In the genomic region with DNA sequence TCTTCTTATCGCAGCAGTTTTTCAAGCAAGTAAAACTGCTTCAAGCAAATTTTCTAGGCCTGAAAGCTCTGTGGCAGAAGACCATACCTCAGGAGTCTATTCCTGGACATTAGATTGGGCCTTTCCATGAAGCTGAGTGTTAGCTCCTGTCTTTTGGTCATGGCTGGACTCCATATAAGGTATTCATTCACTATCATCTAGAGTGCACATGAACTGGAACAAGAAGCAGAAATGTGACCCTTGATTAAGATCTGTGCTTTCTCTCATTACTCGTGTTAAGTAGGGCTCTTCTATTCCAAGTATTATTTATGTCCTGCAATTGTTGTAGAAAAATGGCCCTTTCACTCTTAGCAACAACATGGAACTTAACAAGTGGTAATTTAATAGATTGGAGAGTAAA, we compare ENCODE assay signal across 2 cellular contexts.
A peak's percentile ranks its signal among the peaks of the same experiment; 100 is the strongest.
TF ChIP-seq lines count a peak whose summit lies in the region.

No MANE protein-coding gene starts in this region.

TF ChIP-seq in GM23338, 12 proteins besides CTCF, POLR2A, EP300 and RAD21:
- TF ChIP-seq POLR2AphosphoS5 (IDR thresholded peaks at IDR 0.05; ENCODE audit: low read depth) (no peak), ZNF331 (CRISPR knock-in tag; IDR thresholded peaks at IDR 0.05; ENCODE audit: low read depth) (no peak), EZH2 (IDR thresholded peaks at IDR 0.05; ENCODE audit: low read depth, unreplicated experiment) (no peak), STAT1 (IDR thresholded peaks at IDR 0.05; ENCODE audit: unreplicated experiment) (no peak)
- TF ChIP-seq, protein P1, sequence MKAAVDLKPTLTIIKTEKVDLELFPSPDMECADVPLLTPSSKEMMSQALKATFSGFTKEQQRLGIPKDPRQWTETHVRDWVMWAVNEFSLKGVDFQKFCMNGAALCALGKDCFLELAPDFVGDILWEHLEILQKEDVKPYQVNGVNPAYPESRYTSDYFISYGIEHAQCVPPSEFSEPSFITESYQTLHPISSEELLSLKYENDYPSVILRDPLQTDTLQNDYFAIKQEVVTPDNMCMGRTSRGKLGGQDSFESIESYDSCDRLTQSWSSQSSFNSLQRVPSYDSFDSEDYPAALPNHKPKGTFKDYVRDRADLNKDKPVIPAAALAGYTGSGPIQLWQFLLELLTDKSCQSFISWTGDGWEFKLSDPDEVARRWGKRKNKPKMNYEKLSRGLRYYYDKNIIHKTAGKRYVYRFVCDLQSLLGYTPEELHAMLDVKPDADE (IDR thresholded peaks at IDR 0.05), result no peak

TF ChIP-seq in K562, 482 proteins besides CTCF, POLR2A, EP300 and RAD21 (continues in another document):
- no peak for TF ChIP-seq ZC3H4 (CRISPR knock-in tag; IDR thresholded peaks at IDR 0.05; ENCODE audit: borderline replicate concordance)
- TF ChIP-seq, protein P2, sequence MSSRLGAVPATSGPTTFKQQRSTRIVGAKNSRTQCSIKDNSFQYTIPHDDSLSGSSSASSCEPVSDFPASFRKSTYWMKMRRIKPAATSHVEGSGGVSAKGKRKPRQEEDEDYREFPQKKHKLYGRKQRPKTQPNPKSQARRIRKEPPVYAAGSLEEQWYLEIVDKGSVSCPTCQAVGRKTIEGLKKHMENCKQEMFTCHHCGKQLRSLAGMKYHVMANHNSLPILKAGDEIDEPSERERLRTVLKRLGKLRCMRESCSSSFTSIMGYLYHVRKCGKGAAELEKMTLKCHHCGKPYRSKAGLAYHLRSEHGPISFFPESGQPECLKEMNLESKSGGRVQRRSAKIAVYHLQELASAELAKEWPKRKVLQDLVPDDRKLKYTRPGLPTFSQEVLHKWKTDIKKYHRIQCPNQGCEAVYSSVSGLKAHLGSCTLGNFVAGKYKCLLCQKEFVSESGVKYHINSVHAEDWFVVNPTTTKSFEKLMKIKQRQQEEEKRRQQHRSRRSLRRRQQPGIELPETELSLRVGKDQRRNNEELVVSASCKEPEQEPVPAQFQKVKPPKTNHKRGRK (tag; IDR thresholded peaks at IDR 0.05), result no peak
- no peak for TF ChIP-seq ZNF133 (CRISPR knock-in tag; IDR thresholded peaks at IDR 0.05)
- no peak for TF ChIP-seq JUN (IDR thresholded peaks at IDR 0.05; ENCODE audit: borderline replicate concordance, low read depth, low read length)
- TF ChIP-seq JUN (CRISPR knock-in tag; IDR thresholded peaks at IDR 0.05; ENCODE audit: borderline replicate concordance), result no peak
- TF ChIP-seq MECOM (CRISPR knock-in tag; IDR thresholded peaks at IDR 0.05), result no peak
- no peak for TF ChIP-seq FOXP1 (CRISPR knock-in tag; IDR thresholded peaks at IDR 0.05)
- 0 out of 2 replicates have a peak, but pooled peaks have one; percentile 7 for TF ChIP-seq TAL1 (IDR thresholded peaks at IDR 0.05)
- TF ChIP-seq POLR3A (IDR thresholded peaks at IDR 0.05; ENCODE audit: borderline replicate concordance, extremely low read depth, insufficient read depth, insufficient read length), result no peak
- TF ChIP-seq, protein P3, sequence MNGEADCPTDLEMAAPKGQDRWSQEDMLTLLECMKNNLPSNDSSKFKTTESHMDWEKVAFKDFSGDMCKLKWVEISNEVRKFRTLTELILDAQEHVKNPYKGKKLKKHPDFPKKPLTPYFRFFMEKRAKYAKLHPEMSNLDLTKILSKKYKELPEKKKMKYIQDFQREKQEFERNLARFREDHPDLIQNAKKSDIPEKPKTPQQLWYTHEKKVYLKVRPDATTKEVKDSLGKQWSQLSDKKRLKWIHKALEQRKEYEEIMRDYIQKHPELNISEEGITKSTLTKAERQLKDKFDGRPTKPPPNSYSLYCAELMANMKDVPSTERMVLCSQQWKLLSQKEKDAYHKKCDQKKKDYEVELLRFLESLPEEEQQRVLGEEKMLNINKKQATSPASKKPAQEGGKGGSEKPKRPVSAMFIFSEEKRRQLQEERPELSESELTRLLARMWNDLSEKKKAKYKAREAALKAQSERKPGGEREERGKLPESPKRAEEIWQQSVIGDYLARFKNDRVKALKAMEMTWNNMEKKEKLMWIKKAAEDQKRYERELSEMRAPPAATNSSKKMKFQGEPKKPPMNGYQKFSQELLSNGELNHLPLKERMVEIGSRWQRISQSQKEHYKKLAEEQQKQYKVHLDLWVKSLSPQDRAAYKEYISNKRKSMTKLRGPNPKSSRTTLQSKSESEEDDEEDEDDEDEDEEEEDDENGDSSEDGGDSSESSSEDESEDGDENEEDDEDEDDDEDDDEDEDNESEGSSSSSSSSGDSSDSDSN (IDR thresholded peaks at IDR 0.05; ENCODE audit: borderline replicate concordance in 1 of 2, low read depth in 2 of 2, low read length in 2 of 2), result no peak
- no peak for TF ChIP-seq ZNF121 (CRISPR knock-in tag; conservative IDR thresholded peaks at IDR 0.05)
- TF ChIP-seq KDM5B (IDR thresholded peaks at IDR 0.05; ENCODE audit: insufficient replicate concordance, low read depth, low read length), result no peak
- no peak for TF ChIP-seq POLR2AphosphoS5 (IDR thresholded peaks at IDR 0.05; ENCODE audit: control insufficient read depth, insufficient read depth, low read depth, low read length)
- TF ChIP-seq SP1 (CRISPR knock-in tag; IDR thresholded peaks at IDR 0.05), result no peak
- no peak for TF ChIP-seq ZNF449 (CRISPR knock-in tag; IDR thresholded peaks at IDR 0.05)
- TF ChIP-seq SMC3 (conservative IDR thresholded peaks at IDR 0.05; ENCODE audit: insufficient read depth, low read depth, low read length), result no peak
- TF ChIP-seq MLLT1 (IDR thresholded peaks at IDR 0.05), result no peak
- TF ChIP-seq FOXM1 (IDR thresholded peaks at IDR 0.05; ENCODE audit: low read depth), result no peak
- no peak for TF ChIP-seq FOXM1 (CRISPR knock-in tag; IDR thresholded peaks at IDR 0.05; ENCODE audit: low read depth)
- TF ChIP-seq CBX2 (IDR thresholded peaks at IDR 0.05; ENCODE audit: insufficient read depth, low read length, poor library complexity, severe bottlenecking), result no peak
- TF ChIP-seq ZNF717 (CRISPR knock-in tag; IDR thresholded peaks at IDR 0.05), result no peak
- no peak for TF ChIP-seq ZNF644 (tag; IDR thresholded peaks at IDR 0.05; ENCODE audit: low read depth)
- TF ChIP-seq FOXJ3 (CRISPR knock-in tag; IDR thresholded peaks at IDR 0.05), result no peak
- TF ChIP-seq EP400 (IDR thresholded peaks at IDR 0.05), result 0 out of 2 replicates have a peak, but pooled peaks have one; percentile 32
- no peak for TF ChIP-seq CHAMP1 (IDR thresholded peaks at IDR 0.05)
- no peak for TF ChIP-seq ZNF668 (CRISPR knock-in tag; IDR thresholded peaks at IDR 0.05)
- peak; percentile 49 to 95; a peak in 2 of 4 replicates for TF ChIP-seq SRF (CRISPR knock-in tag; IDR thresholded peaks at IDR 0.05)
- peak; percentile 64 for TF ChIP-seq GABPA (tag; conservative IDR thresholded peaks at IDR 0.05; ENCODE audit: low read depth)
- no peak for TF ChIP-seq RBM34 (IDR thresholded peaks at IDR 0.05; ENCODE audit: borderline replicate concordance, insufficient read depth, low read length)
- TF ChIP-seq RBM39 (optimal IDR thresholded peaks at IDR 0.05; ENCODE audit: low read depth, low read length), result no peak
- TF ChIP-seq ZKSCAN8 (CRISPR knock-in tag; IDR thresholded peaks at IDR 0.05), result no peak
- no peak for TF ChIP-seq PCBP2 (IDR thresholded peaks at IDR 0.05; ENCODE audit: low read depth, low read length, poor library complexity, severe bottlenecking)
- 0 out of 2 replicates have a peak, but pooled peaks have one; percentile 32 for TF ChIP-seq TEAD4 (IDR thresholded peaks at IDR 0.05; ENCODE audit: low read length)
- no peak for TF ChIP-seq TEAD4 (CRISPR knock-in tag; IDR thresholded peaks at IDR 0.05; ENCODE audit: borderline replicate concordance)
- peak; percentile 17; the same call in 1 of the 2 replicates for TF ChIP-seq CBFA2T3 (IDR thresholded peaks at IDR 0.05)
- TF ChIP-seq MEF2A (IDR thresholded peaks at IDR 0.05; ENCODE audit: control insufficient read depth, low read depth, low read length), result no peak
- TF ChIP-seq NR2C1 (IDR thresholded peaks at IDR 0.05), result peak; percentile 65; the same call in 1 of the 2 replicates
- peak; percentile 65 for TF ChIP-seq NR2C1 (tag; IDR thresholded peaks at IDR 0.05)
- TF ChIP-seq BRD4 (IDR thresholded peaks at IDR 0.05), result no peak
- TF ChIP-seq, protein P4, sequence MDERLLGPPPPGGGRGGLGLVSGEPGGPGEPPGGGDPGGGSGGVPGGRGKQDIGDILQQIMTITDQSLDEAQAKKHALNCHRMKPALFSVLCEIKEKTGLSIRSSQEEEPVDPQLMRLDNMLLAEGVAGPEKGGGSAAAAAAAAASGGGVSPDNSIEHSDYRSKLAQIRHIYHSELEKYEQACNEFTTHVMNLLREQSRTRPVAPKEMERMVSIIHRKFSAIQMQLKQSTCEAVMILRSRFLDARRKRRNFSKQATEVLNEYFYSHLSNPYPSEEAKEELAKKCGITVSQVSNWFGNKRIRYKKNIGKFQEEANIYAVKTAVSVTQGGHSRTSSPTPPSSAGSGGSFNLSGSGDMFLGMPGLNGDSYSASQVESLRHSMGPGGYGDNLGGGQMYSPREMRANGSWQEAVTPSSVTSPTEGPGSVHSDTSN (CRISPR knock-in tag; IDR thresholded peaks at IDR 0.05; ENCODE audit: low read depth), result no peak
- TF ChIP-seq, protein P4 (tag; conservative IDR thresholded peaks at IDR 0.05; ENCODE audit: low read depth), result 0 out of 2 replicates have a peak, but pooled peaks have one; percentile 11
- no peak for TF ChIP-seq ZBTB7A (IDR thresholded peaks at IDR 0.05; ENCODE audit: borderline replicate concordance, control insufficient read depth, low read depth, low read length)
- no peak for TF ChIP-seq ADNP (tag; IDR thresholded peaks at IDR 0.05)
- TF ChIP-seq IRF9 (tag; IDR thresholded peaks at IDR 0.05), result no peak
- TF ChIP-seq NR1H2 (CRISPR knock-in tag; IDR thresholded peaks at IDR 0.05), result no peak
- TF ChIP-seq RB1 (IDR thresholded peaks at IDR 0.05; ENCODE audit: low read depth), result no peak
- no peak for TF ChIP-seq PHTF2 (CRISPR knock-in tag; IDR thresholded peaks at IDR 0.05)
- 0 out of 2 replicates have a peak, but pooled peaks have one; percentile 22 for TF ChIP-seq MYC (IDR thresholded peaks at IDR 0.05; ENCODE audit: low read depth, low read length)
- TF ChIP-seq MYC (CRISPR knock-in tag; IDR thresholded peaks at IDR 0.05; ENCODE audit: borderline replicate concordance, low read depth), result no peak
- TF ChIP-seq ARID1B (IDR thresholded peaks at IDR 0.05), result 0 out of 2 replicates have a peak, but pooled peaks have one; percentile 10
